Comparison of ENCODE assay signal across 9 cellular contexts in genomic region chr3:125150525-125151436, GRCh38.
DNase-seq lines count a peak whose midpoint lies in the region; ATAC-seq, FAIRE-seq and TF ChIP-seq lines count a peak whose summit lies in the region.
"Had no signal": no experiment of that assay in that cellular context is flagged by ENCODE, and none has a peak within 500 bp of the region (broad histone marks: within the 10 kb centered on the region; RNA-seq: fewer than 3 reads in every experiment).

No MANE protein-coding gene starts in this region.

- H2AFZ ChIP-seq in OCI-LY1 (ENCODE audit: low read length) (no peak overlapping the region), keratinocyte (ENCODE audit: control insufficient read depth, low read length) (no peak overlapping the region)

- peak; percentile 89 for TF ChIP-seq CTCF in BE2C (IDR thresholded peaks at IDR 0.05; ENCODE audit: low read depth, low read length)
- peak; percentile 29 for TF ChIP-seq CTCF in GM20000 (IDR thresholded peaks at IDR 0.05; ENCODE audit: extremely low read depth, missing control alignments)
- TF ChIP-seq CTCF in OCI-LY1 (IDR thresholded peaks at IDR 0.05; ENCODE audit: low read length): peak; percentile 83
- TF ChIP-seq CTCF in keratinocyte (optimal IDR thresholded peaks at IDR 0.05 in 1 of 3, IDR thresholded peaks at IDR 0.05 in 1 of 3, conservative IDR thresholded peaks at IDR 0.05 in 1 of 3; ENCODE audit: extremely low read depth in 1 of 3, insufficient read depth in 2 of 3, low read length in 3 of 3): peak; percentile 51 to 81 (median 81)

- H3K9me3 ChIP-seq in BE2C (no peaks in the 10 kb centered on the region), OCI-LY1 (ENCODE audit: low read length) (no peaks in the 10 kb centered on the region), keratinocyte (ENCODE audit: control insufficient read depth, low read depth, low read length) (no peaks in the 10 kb centered on the region)
- H3K9me3 ChIP-seq: neutrophil had no signal

- no peak overlapping the region for H3K9ac ChIP-seq in OCI-LY1 (ENCODE audit: low read length)
- no peak overlapping the region for H3K9ac ChIP-seq in keratinocyte (ENCODE audit: control insufficient read depth, extremely low read depth, insufficient read depth, low read length)

- no peaks in the 10 kb centered on the region for H3K36me3 Mint-ChIP-seq in activated T-cell treated with anti-CD3 and anti-CD28 coated beads, Interleukin-2, amount 50 U/mL, for 72 hours (ENCODE audit: insufficient read depth in 2 of 2)

- peak; percentile 66 for DNase-seq in BE2C
- DNase-seq in GM20000 (ENCODE audit: low spot score): peak; percentile 48
- peak; percentile 67 to 74 for DNase-seq in activated T-cell treated with anti-CD3 and anti-CD28 coated beads, Interleukin-2, amount 50 U/mL, for 72 hours
- peak; percentile 40 for DNase-seq in keratinocyte (ENCODE audit: low read depth, low spot score)
- DNase-seq in stimulated activated CD8-positive, alpha-beta memory T cell treated with anti-CD3 and anti-CD28 coated beads, Interleukin-7, amount 100 ng/mL, for 48 hours (ENCODE audit: extremely low read depth in 1 of 2, low read depth in 1 of 2): peak; percentile 23 to 37
- no peak for DNase-seq in NCI-H226

- no peak for FAIRE-seq in keratinocyte (lab: Jason Lieb, UNC)

- peaks cover 8% of the 10 kb centered on the region for H3K4me1 Mint-ChIP-seq in activated T-cell treated with anti-CD3 and anti-CD28 coated beads, Interleukin-2, amount 50 U/mL, for 72 hours (ENCODE audit: low read depth)

- H4K20me1 ChIP-seq in OCI-LY1 (ENCODE audit: insufficient read depth, low read length) (no peaks in the 10 kb centered on the region), keratinocyte (ENCODE audit: control insufficient read depth, extremely low read depth, insufficient read depth, low read length) (no peaks in the 10 kb centered on the region)

- no peak overlapping the region for H3K27ac Mint-ChIP-seq in activated T-cell treated with anti-CD3 and anti-CD28 coated beads, Interleukin-2, amount 50 U/mL, for 72 hours

- H3K9me1 ChIP-seq in keratinocyte (ENCODE audit: control insufficient read depth, extremely low read depth, insufficient read depth, low read length): no peaks in the 10 kb centered on the region

- H3K4me1 ChIP-seq in BE2C (no peaks in the 10 kb centered on the region), OCI-LY1 (ENCODE audit: insufficient read depth, low read length, severe bottlenecking) (peaks cover 48% of the 10 kb centered on the region), keratinocyte (ENCODE audit: control insufficient read depth, extremely low read depth, insufficient read depth, low read length) (peaks cover 4% of the 10 kb centered on the region)

- no peak overlapping the region for H3K27ac ChIP-seq in OCI-LY1 (ENCODE audit: low read depth, low read length, poor library complexity, severe bottlenecking)
- H3K27ac ChIP-seq in keratinocyte (ENCODE audit: control insufficient read depth, insufficient read depth, low read length): no peak overlapping the region
- H3K27ac ChIP-seq: neutrophil had no signal

- H3K27me3 ChIP-seq in BE2C: no peaks in the 10 kb centered on the region
- H3K27me3 ChIP-seq in OCI-LY1 (ENCODE audit: insufficient read depth, low read length): peaks cover 14% of the 10 kb centered on the region; the same call in 1 of the 2 replicates
- no peaks in the 10 kb centered on the region for H3K27me3 ChIP-seq in keratinocyte (ENCODE audit: control insufficient read depth, extremely low read depth, insufficient read depth, low read length)
- H3K27me3 ChIP-seq: neutrophil had no signal

- H3F3A ChIP-seq in OCI-LY1 (ENCODE audit: insufficient read depth, low read length): no peaks in the 10 kb centered on the region

- ATAC-seq in activated T-cell treated with anti-CD3 and anti-CD28 coated beads, Interleukin-2, amount 50 U/mL, for 72 hours (replicated peaks in 1 of 2): peak; percentile 68 to 75
- ATAC-seq in GM18858 (IDR thresholded peaks at IDR 0.05; ENCODE audit: unreplicated experiment): no peak

- H3K79me2 ChIP-seq in OCI-LY1 (ENCODE audit: insufficient read depth, low read length) (no peaks in the 10 kb centered on the region), keratinocyte (ENCODE audit: control insufficient read depth, insufficient read depth, low read length) (no peaks in the 10 kb centered on the region)

- no peaks in the 10 kb centered on the region for H3K9me2 ChIP-seq in OCI-LY1 (ENCODE audit: low read depth, low read length)

- peaks cover 31% of the 10 kb centered on the region for H3K27me3 Mint-ChIP-seq in activated T-cell treated with anti-CD3 and anti-CD28 coated beads, Interleukin-2, amount 50 U/mL, for 72 hours (ENCODE audit: low read depth)

- H3K4me2 ChIP-seq in OCI-LY1 (ENCODE audit: low read length) (no peak overlapping the region), keratinocyte (ENCODE audit: control insufficient read depth, extremely low read depth, insufficient read depth, low read depth, low read length) (no peak overlapping the region)

- H3K9me3 Mint-ChIP-seq in activated T-cell treated with anti-CD3 and anti-CD28 coated beads, Interleukin-2, amount 50 U/mL, for 72 hours: no peaks in the 10 kb centered on the region

- no peaks in the 10 kb centered on the region for H3K36me3 ChIP-seq in BE2C
- H3K36me3 ChIP-seq in OCI-LY1 (ENCODE audit: insufficient read depth, low read length): no peaks in the 10 kb centered on the region
- H3K36me3 ChIP-seq in keratinocyte (ENCODE audit: control insufficient read depth in 2 of 2, extremely low read depth in 1 of 2, insufficient read depth in 2 of 2, low read length in 2 of 2): no peaks in the 10 kb centered on the region
- H3K36me3 ChIP-seq: neutrophil had no signal

- H3K4me3 ChIP-seq in BE2C (ENCODE audit: low read depth, low read length) (no peak overlapping the region), OCI-LY1 (ENCODE audit: low read depth, low read length, poor library complexity, severe bottlenecking) (no peak overlapping the region), keratinocyte (ENCODE audit: control insufficient read depth in 2 of 3, extremely low read depth in 1 of 3, insufficient read depth in 2 of 3, low read depth in 1 of 3, low read length in 3 of 3) (no peak overlapping the region)

- no peak overlapping the region for H3K4me3 Mint-ChIP-seq in activated T-cell treated with anti-CD3 and anti-CD28 coated beads, Interleukin-2, amount 50 U/mL, for 72 hours

- dilution Hi-C loops in keratinocyte (cut with MboI; ENCODE audit: extremely low pct_ligation_motif_present, low sequenced_read_pairs): no loop called here

Comparison
In these comparisons a context has a peak if more than half of its experiments do, and no peak if none do; other contexts are left out.
1. CTCF ChIP-seq: peak in every context shown above with its lines; median percentile 89 in BE2C; 83 in OCI-LY1; 81 in keratinocyte; 29 in GM20000.